19 cellular contexts compared by ENCODE assay signal in the genomic region with DNA sequence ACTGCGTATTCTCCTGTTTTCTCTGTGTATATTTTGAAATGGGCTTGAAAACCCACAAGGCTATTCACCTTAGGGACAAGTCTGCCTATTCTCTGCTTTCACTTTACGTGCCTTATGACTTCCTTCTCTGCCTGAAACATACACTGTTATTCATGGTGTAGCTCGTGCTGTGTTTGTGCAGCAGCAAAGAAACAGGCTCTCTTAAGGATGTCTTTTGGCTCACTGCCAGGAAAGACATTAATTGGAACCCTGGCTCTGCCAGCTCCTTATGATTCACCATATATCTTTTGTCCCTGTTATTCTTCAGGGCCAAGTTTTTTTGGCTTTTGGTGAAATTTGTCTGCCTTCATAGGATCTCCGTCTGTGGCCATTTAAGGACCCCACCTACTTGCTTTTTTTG.
A peak's percentile ranks its signal among the peaks of the same experiment; 100 is the strongest.
DNase-seq lines count a peak whose midpoint lies in the region; ATAC-seq and TF ChIP-seq lines count a peak whose summit lies in the region.
"Had no signal": no experiment of that assay in that cellular context is flagged by ENCODE, and none has a peak within 500 bp of the region (broad histone marks: within the 10 kb centered on the region; RNA-seq: fewer than 3 reads in every experiment).

No MANE protein-coding gene starts in this region.

- no peaks in the 10 kb centered on the region for H3K9me3 Mint-ChIP-seq in activated CD4-positive, alpha-beta memory T cell treated with anti-CD3 and anti-CD28 coated beads, Interleukin-2, amount 10 ng/mL, durations not matched to agents 7 days and 5 days
- H3K9me3 Mint-ChIP-seq: activated CD4-positive, alpha-beta T cell treated with anti-CD3 and anti-CD28 coated beads, Interleukin-2, amount 10 ng/mL, durations not matched to agents 7 days and 5 days; activated naive CD4-positive, alpha-beta T cell treated with anti-CD3 and anti-CD28 coated beads, Interleukin-2, amount 50 U/mL, for 24 hours had no signal

- no peaks in the 10 kb centered on the region for H3K27me3 Mint-ChIP-seq in activated CD4-positive, alpha-beta memory T cell treated with anti-CD3 and anti-CD28 coated beads, Interleukin-2, amount 10 ng/mL, durations not matched to agents 7 days and 5 days
- H3K27me3 Mint-ChIP-seq: activated CD4-positive, alpha-beta T cell treated with anti-CD3 and anti-CD28 coated beads, Interleukin-2, amount 10 ng/mL, durations not matched to agents 7 days and 5 days; activated naive CD4-positive, alpha-beta T cell treated with anti-CD3 and anti-CD28 coated beads, Interleukin-2, amount 50 U/mL, for 24 hours; CD4-positive, CD25-positive, alpha-beta regulatory T cell had no signal

- no peak for TF ChIP-seq RAD21 in Ishikawa (IDR thresholded peaks at IDR 0.05; ENCODE audit: low read depth)

- no peak overlapping the region for H3K27ac Mint-ChIP-seq in activated CD4-positive, alpha-beta memory T cell treated with anti-CD3 and anti-CD28 coated beads, Interleukin-2, amount 10 ng/mL, durations not matched to agents 7 days and 5 days
- H3K27ac Mint-ChIP-seq: activated CD4-positive, alpha-beta T cell treated with anti-CD3 and anti-CD28 coated beads, Interleukin-2, amount 10 ng/mL, durations not matched to agents 7 days and 5 days; activated naive CD4-positive, alpha-beta T cell treated with anti-CD3 and anti-CD28 coated beads, Interleukin-2, amount 50 U/mL, for 24 hours; CD4-positive, CD25-positive, alpha-beta regulatory T cell had no signal

- no peak overlapping the region for H3K4me3 ChIP-seq in fibroblast of pulmonary artery (replicated peaks; ENCODE audit: low read depth, low read length)
- H3K4me3 ChIP-seq: A549, left ventricle myocardium inferior, ovary, upper lobe of left lung had no signal

- no peaks in the 10 kb centered on the region for H3K4me1 Mint-ChIP-seq in activated CD4-positive, alpha-beta memory T cell treated with anti-CD3 and anti-CD28 coated beads, Interleukin-2, amount 10 ng/mL, durations not matched to agents 7 days and 5 days
- H3K4me1 Mint-ChIP-seq: CD4-positive, CD25-positive, alpha-beta regulatory T cell had no signal

- DNase-seq in NCI-H1417 (lab: John Stamatoyannopoulos, UW) (peak; percentile 18 to 76 (median 40)), NCI-H1417 treated with DMSO at 0.1 percent for 48 hours (lab: John Stamatoyannopoulos, UW) (no peak), RWPE1 (ENCODE audit: low spot score) (peak; percentile 8), fibroblast of pulmonary artery (ENCODE audit: low read depth) (peak; percentile 16), HK-2 (ENCODE audit: unreplicated experiment) (no peak)
- DNase-seq in activated CD4-positive, alpha-beta memory T cell treated with anti-CD3 and anti-CD28 coated beads, Interleukin-2, amount 10 ng/mL, durations not matched to agents 7 days and 5 days = no peak
- DNase-seq: activated CD4-positive, alpha-beta T cell treated with anti-CD3 and anti-CD28 coated beads, Interleukin-2, amount 10 ng/mL, durations not matched to agents 7 days and 5 days; activated T-cell treated with anti-CD3 and anti-CD28 coated beads for 4 hours; caudate nucleus; CD4-positive, CD25-positive, alpha-beta regulatory T cell; effector CD8-positive, alpha-beta T cell; left ventricle myocardium inferior; ovary; SHP77 treated with DMSO at 0.1 percent for 48 hours; upper lobe of left lung had no signal

- no peak for ATAC-seq in GM19467 (IDR thresholded peaks at IDR 0.05; ENCODE audit: unreplicated experiment)

- POLR2A ChIA-PET in RWPE1 (lab: Yijun Ruan, JAX; ENCODE audit: low non-redundant PET) = no interaction called here
- POLR2A ChIA-PET in activated CD4-positive, alpha-beta memory T cell treated with anti-CD3 and anti-CD28 coated beads, Interleukin-2, amount 10 ng/mL, durations not matched to agents 7 days and 5 days (lab: Charles Lee) = no interaction called here

- no peaks in the 10 kb centered on the region for H3K36me3 Mint-ChIP-seq in activated CD4-positive, alpha-beta memory T cell treated with anti-CD3 and anti-CD28 coated beads, Interleukin-2, amount 10 ng/mL, durations not matched to agents 7 days and 5 days (ENCODE audit: low read depth)
- H3K36me3 Mint-ChIP-seq: activated naive CD4-positive, alpha-beta T cell treated with anti-CD3 and anti-CD28 coated beads, Interleukin-2, amount 50 U/mL, for 24 hours; CD4-positive, CD25-positive, alpha-beta regulatory T cell had no signal

- no peak overlapping the region for H3K4me3 Mint-ChIP-seq in activated CD4-positive, alpha-beta memory T cell treated with anti-CD3 and anti-CD28 coated beads, Interleukin-2, amount 10 ng/mL, durations not matched to agents 7 days and 5 days
- H3K4me3 Mint-ChIP-seq: activated CD4-positive, alpha-beta T cell treated with anti-CD3 and anti-CD28 coated beads, Interleukin-2, amount 10 ng/mL, durations not matched to agents 7 days and 5 days; activated naive CD4-positive, alpha-beta T cell treated with anti-CD3 and anti-CD28 coated beads, Interleukin-2, amount 50 U/mL, for 24 hours; CD4-positive, CD25-positive, alpha-beta regulatory T cell had no signal

- TF ChIP-seq CTCF in RWPE1 (conservative IDR thresholded peaks at IDR 0.05; ENCODE audit: low read depth) (no peak), fibroblast of pulmonary artery (IDR thresholded peaks at IDR 0.05; ENCODE audit: low read length, missing control alignments) (no peak)

- no peak for TF ChIP-seq EP300 in Ishikawa (IDR thresholded peaks at IDR 0.05; ENCODE audit: borderline replicate concordance)

- CTCF ChIA-PET in RWPE1 (lab: Yijun Ruan, JAX) = no interaction called here
- CTCF ChIA-PET in activated CD4-positive, alpha-beta memory T cell treated with anti-CD3 and anti-CD28 coated beads, Interleukin-2, amount 10 ng/mL, durations not matched to agents 7 days and 5 days (lab: Charles Lee) = interaction anchor here (0.6 kb wide), 1 partner anchor 418 kb away, joined by 3 read pairs; no protein-coding TSS in a partner anchor

- no peak overlapping the region for H3K27ac ChIP-seq in RWPE1
- H3K27ac ChIP-seq: A549, left ventricle myocardium inferior, ovary, upper lobe of left lung had no signal

TF ChIP-seq in Ishikawa, 13 proteins besides CTCF, POLR2A, EP300 and RAD21:
- TF ChIP-seq, protein P1, sequence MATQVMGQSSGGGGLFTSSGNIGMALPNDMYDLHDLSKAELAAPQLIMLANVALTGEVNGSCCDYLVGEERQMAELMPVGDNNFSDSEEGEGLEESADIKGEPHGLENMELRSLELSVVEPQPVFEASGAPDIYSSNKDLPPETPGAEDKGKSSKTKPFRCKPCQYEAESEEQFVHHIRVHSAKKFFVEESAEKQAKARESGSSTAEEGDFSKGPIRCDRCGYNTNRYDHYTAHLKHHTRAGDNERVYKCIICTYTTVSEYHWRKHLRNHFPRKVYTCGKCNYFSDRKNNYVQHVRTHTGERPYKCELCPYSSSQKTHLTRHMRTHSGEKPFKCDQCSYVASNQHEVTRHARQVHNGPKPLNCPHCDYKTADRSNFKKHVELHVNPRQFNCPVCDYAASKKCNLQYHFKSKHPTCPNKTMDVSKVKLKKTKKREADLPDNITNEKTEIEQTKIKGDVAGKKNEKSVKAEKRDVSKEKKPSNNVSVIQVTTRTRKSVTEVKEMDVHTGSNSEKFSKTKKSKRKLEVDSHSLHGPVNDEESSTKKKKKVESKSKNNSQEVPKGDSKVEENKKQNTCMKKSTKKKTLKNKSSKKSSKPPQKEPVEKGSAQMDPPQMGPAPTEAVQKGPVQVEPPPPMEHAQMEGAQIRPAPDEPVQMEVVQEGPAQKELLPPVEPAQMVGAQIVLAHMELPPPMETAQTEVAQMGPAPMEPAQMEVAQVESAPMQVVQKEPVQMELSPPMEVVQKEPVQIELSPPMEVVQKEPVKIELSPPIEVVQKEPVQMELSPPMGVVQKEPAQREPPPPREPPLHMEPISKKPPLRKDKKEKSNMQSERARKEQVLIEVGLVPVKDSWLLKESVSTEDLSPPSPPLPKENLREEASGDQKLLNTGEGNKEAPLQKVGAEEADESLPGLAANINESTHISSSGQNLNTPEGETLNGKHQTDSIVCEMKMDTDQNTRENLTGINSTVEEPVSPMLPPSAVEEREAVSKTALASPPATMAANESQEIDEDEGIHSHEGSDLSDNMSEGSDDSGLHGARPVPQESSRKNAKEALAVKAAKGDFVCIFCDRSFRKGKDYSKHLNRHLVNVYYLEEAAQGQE (IDR thresholded peaks at IDR 0.05; ENCODE audit: low read depth) = no peak
- TF ChIP-seq NFIC (IDR thresholded peaks at IDR 0.05) = peak; percentile 36; the same call in 1 of the 2 replicates

Comparison
In these comparisons a context has a peak if more than half of its experiments do, and no peak if none do; other contexts are left out.
1. DNase-seq: peak in NCI-H1417 (3 of 3), RWPE1 (single experiment) and fibroblast of pulmonary artery (single experiment); none in NCI-H1417 treated with DMSO at 0.1 percent for 48 hours (single experiment), activated CD4-positive, alpha-beta memory T cell treated with anti-CD3 and anti-CD28 coated beads, Interleukin-2, amount 10 ng/mL, durations not matched to agents 7 days and 5 days (single experiment) and HK-2 (single experiment).